In the genomic region with DNA sequence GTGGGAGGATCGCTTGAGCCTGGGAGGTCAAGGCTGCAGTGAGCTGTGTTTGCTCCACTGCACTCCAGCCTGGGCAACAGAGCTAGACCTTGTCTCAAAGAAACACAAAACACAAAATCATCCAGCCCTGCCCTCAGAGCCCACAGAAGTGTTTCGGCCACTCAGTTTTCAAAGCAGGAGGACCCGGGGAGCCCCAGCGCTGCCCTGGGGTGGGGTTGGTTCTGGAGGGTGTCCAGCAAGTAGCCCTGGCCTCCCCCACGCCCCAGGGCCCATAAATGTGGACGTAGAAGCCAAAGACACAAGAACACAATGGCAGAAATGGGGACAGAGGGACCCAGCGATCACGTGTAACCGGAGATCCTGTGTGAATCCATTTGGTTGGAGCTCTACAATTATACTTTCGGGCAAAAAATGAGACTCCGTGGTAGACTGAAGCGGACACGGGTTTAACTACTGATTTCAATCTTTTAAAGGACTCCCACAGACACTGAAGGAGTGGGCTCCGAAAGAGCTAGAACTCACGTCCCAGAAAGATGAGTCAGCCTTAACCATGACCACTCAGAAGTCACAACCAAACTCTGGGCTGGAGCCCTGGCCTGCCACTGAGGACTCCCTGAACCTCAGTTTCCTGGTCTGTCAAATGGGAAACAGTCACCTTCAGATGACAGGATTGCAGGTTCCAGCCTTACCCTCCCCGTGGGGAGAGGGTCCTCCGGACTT, we compare ENCODE assay signal across 10 cellular contexts. TPM values are rescaled to one million over a fixed set of nuclear protein-coding genes. Genes with fewer than 3 reads are reported as not detected.
DNase-seq lines count a peak whose midpoint lies in the region; ATAC-seq, FAIRE-seq and TF ChIP-seq lines count a peak whose summit lies in the region.
"Had no signal": no experiment of that assay in that cellular context is flagged by ENCODE, and none has a peak within 500 bp of the region (broad histone marks: within the 10 kb centered on the region; RNA-seq: fewer than 3 reads in every experiment).

No MANE protein-coding gene starts in this region.

- FAIRE-seq in RCC 7860 (lab: Jason Lieb, UNC): peak; percentile 90
- peak; percentile 73 for FAIRE-seq in endothelial cell of umbilical vein (lab: Jason Lieb, UNC)

- no peaks in the 10 kb centered on the region for H3K9me1 ChIP-seq in endothelial cell of umbilical vein (replicated peaks; ENCODE audit: control insufficient read depth, extremely low read depth, insufficient read depth, low read length)

- POLR2A ChIA-PET in endothelial cell of umbilical vein (lab: Charles Lee): no interaction called here

- peaks cover 11% of the 10 kb centered on the region for H3K4me1 ChIP-seq in endothelial cell of umbilical vein (ENCODE audit: control insufficient read depth, extremely low read depth, insufficient read depth, low read length)

- no peaks in the 10 kb centered on the region for H3K9me3 ChIP-seq in endothelial cell of umbilical vein (replicated peaks; ENCODE audit: control insufficient read depth, insufficient read depth, low read length)
- H3K9me3 ChIP-seq: BLaER1 had no signal

- no peaks in the 10 kb centered on the region for H3K36me3 ChIP-seq in endothelial cell of umbilical vein (ENCODE audit: control insufficient read depth in 2 of 2, extremely low read depth in 1 of 2, insufficient read depth in 2 of 2, low read length in 2 of 2)
- H3K36me3 ChIP-seq: BLaER1 had no signal

- no peak overlapping the region for H3K4me3 ChIP-seq in endothelial cell of umbilical vein (replicated peaks in 1 of 3; ENCODE audit: insufficient read depth in 1 of 3, low read depth in 1 of 3, low read length in 3 of 3)
- H3K4me3 ChIP-seq: BLaER1 had no signal

- peak overlapping the region; percentile 72 for H2AFZ ChIP-seq in endothelial cell of umbilical vein (ENCODE audit: low read depth, low read length)

- dilution Hi-C loops in endothelial cell of umbilical vein (cut with MboI; ENCODE audit: extremely low pct_ligation_motif_present, low sequenced_read_pairs): no loop called here

- H3K4me2 ChIP-seq in endothelial cell of umbilical vein (ENCODE audit: insufficient read depth, low read length): no peak overlapping the region

- no peak for TF ChIP-seq CTCF in endothelial cell of umbilical vein (IDR thresholded peaks at IDR 0.05; ENCODE audit: extremely low read depth in 1 of 2, insufficient read depth in 1 of 2, low read depth in 1 of 2, low read length in 2 of 2)

- intact Hi-C loops in endothelial cell of umbilical vein (cut with micrococcal nuclease): no loop called here

- TF ChIP-seq POLR2A in endothelial cell of umbilical vein (IDR thresholded peaks at IDR 0.05; ENCODE audit: low read depth, low read length): no peak

- CTCF ChIA-PET in endothelial cell of umbilical vein (lab: Charles Lee): interaction anchor here (0.9 to 2.5 kb wide), 4 partner anchors 10 to 182 kb away, joined by 3 to 12 read pairs (median 6); partner anchors contain the start of gene CYTH4

- H3K79me2 ChIP-seq in endothelial cell of umbilical vein (ENCODE audit: control insufficient read depth, insufficient read depth, low read length): no peaks in the 10 kb centered on the region

- peak; percentile 29 for DNase-seq in activated naive CD4-positive, alpha-beta T cell treated with Interleukin-2 at 50 U/mL for 16 hours
- no peak for DNase-seq in activated naive CD4-positive, alpha-beta T cell treated with anti-CD3 and anti-CD28 coated beads, Interleukin-2, amount 50 U/mL, for 16 hours
- DNase-seq in RCC 7860 (ENCODE audit: low spot score) (peak; percentile 86), endothelial cell of umbilical vein (ENCODE audit: low read depth, low spot score) (no peak), NCI-H524 treated with DMSO at 0.1 percent for 48 hours (lab: John Stamatoyannopoulos, UW) (no peak)
- DNase-seq in stimulated activated naive CD8-positive, alpha-beta T cell treated with anti-CD3 and anti-CD28 coated beads, Interleukin-15, Interleukin-2, amounts not matched to agents 100 U/mL and 50 U/mL, for 24 hours: peak; percentile 36
- DNase-seq: NCI-H1694 treated with DMSO at 0.1 percent for 48 hours had no signal

- H3K9ac ChIP-seq in endothelial cell of umbilical vein (replicated peaks; ENCODE audit: extremely low read depth, insufficient read depth, low read length): no peak overlapping the region
- H3K9ac ChIP-seq: BLaER1 had no signal

- H3K27me3 ChIP-seq in endothelial cell of umbilical vein (ENCODE audit: control insufficient read depth in 2 of 2, insufficient read depth in 2 of 2, low read length in 2 of 2): no peaks in the 10 kb centered on the region
- H3K27me3 ChIP-seq: BLaER1 had no signal

- H4K20me1 ChIP-seq in endothelial cell of umbilical vein (replicated peaks; ENCODE audit: control insufficient read depth, extremely low read depth, insufficient read depth, low read length): no peaks in the 10 kb centered on the region
- H4K20me1 ChIP-seq: BLaER1 had no signal

- peak; percentile 83 for ATAC-seq in stimulated activated naive CD8-positive, alpha-beta T cell treated with anti-CD3 and anti-CD28 coated beads, Interleukin-15, Interleukin-2, amounts not matched to agents 100 U/mL and 50 U/mL, for 24 hours
- ATAC-seq in HG02759 (IDR thresholded peaks at IDR 0.05; ENCODE audit: unreplicated experiment): no peak
- ATAC-seq in GM18520 (IDR thresholded peaks at IDR 0.05; ENCODE audit: unreplicated experiment): no peak

- no peak overlapping the region for H3K27ac ChIP-seq in endothelial cell of umbilical vein (ENCODE audit: insufficient read depth, low read depth, low read length)
- H3K27ac ChIP-seq: BLaER1 had no signal

- BruUV-seq in endothelial cell of umbilical vein (replicated peaks; lab: Mats Ljungman, UMichigan): no TSS peak

TF ChIP-seq in endothelial cell of umbilical vein, 7 proteins besides CTCF, POLR2A, EP300 and RAD21:
- no peak for TF ChIP-seq GATA2 (IDR thresholded peaks at IDR 0.05; ENCODE audit: insufficient read depth, insufficient read length, low read depth, low read length)
- TF ChIP-seq FOS (IDR thresholded peaks at IDR 0.05; ENCODE audit: borderline replicate concordance, insufficient read depth, low read length): peak; percentile 52
- TF ChIP-seq JUN (IDR thresholded peaks at IDR 0.05; ENCODE audit: borderline replicate concordance, insufficient read depth, insufficient read length, low read depth): no peak
- TF ChIP-seq MYC (IDR thresholded peaks at IDR 0.05; ENCODE audit: low read depth, low read length): no peak
- TF ChIP-seq, protein P1, sequence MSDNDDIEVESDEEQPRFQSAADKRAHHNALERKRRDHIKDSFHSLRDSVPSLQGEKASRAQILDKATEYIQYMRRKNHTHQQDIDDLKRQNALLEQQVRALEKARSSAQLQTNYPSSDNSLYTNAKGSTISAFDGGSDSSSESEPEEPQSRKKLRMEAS (IDR thresholded peaks at IDR 0.05; ENCODE audit: insufficient read depth, insufficient read length): no peak

RNA-seq across cellular contexts. Expression of gene CYTH4, which starts 9.0 kb away (rescaled TPM):
- not detected in 2 replicates for total RNA-seq in endothelial cell of umbilical vein
- 0.06 and 0.29 TPM in 2 replicates for polyA plus RNA-seq in endothelial cell of umbilical vein
- 0.10 TPM in 1 of 2 replicates, not detected in the other for polyA plus RNA-seq in endothelial cell of umbilical vein (2011; cell fraction: cytosol; rRNA removed)
- polyA plus RNA-seq in endothelial cell of umbilical vein (2011; cell fraction: nucleus; rRNA removed): 0.11 and 0.27 TPM in 2 replicates
- 0.11 and 0.40 TPM in 2 replicates for polyA plus RNA-seq in endothelial cell of umbilical vein (2012)
- 0.17 and 0.63 TPM in 2 replicates for polyA minus RNA-seq in endothelial cell of umbilical vein
- not detected for polyA minus RNA-seq in endothelial cell of umbilical vein (2011; cell fraction: cytosol; rRNA and poly(A)+ RNA removed)
- polyA minus RNA-seq in endothelial cell of umbilical vein (2011; cell fraction: nucleus; rRNA and poly(A)+ RNA removed): not detected in 2 replicates

RNA-seq across cellular contexts. Expression of gene RAC2, which starts 29.2 kb away (rescaled TPM):
- 111 and 122 TPM in 2 replicates for total RNA-seq in endothelial cell of umbilical vein
- 181 and 196 TPM in 2 replicates for polyA plus RNA-seq in endothelial cell of umbilical vein
- polyA plus RNA-seq in endothelial cell of umbilical vein (2011; cell fraction: cytosol; rRNA removed): 128 and 131 TPM in 2 replicates
- 62.5 and 70.8 TPM in 2 replicates for polyA plus RNA-seq in endothelial cell of umbilical vein (2011; cell fraction: nucleus; rRNA removed)
- 122 and 165 TPM in 2 replicates for polyA plus RNA-seq in endothelial cell of umbilical vein (2012)
- 92.2 and 107 TPM in 2 replicates for polyA minus RNA-seq in endothelial cell of umbilical vein
- polyA minus RNA-seq in endothelial cell of umbilical vein (2011; cell fraction: cytosol; rRNA and poly(A)+ RNA removed): not detected
- polyA minus RNA-seq in endothelial cell of umbilical vein (2011; cell fraction: nucleus; rRNA and poly(A)+ RNA removed): 21.8 and 27.2 TPM in 2 replicates

Comparison
In these comparisons a context has a peak if more than half of its experiments do, and no peak if none do; other contexts are left out.
1. DNase-seq: peak in activated naive CD4-positive, alpha-beta T cell treated with Interleukin-2 at 50 U/mL for 16 hours (single experiment), RCC 7860 (single experiment) and stimulated activated naive CD8-positive, alpha-beta T cell treated with anti-CD3 and anti-CD28 coated beads, Interleukin-15, Interleukin-2, amounts not matched to agents 100 U/mL and 50 U/mL, for 24 hours (single experiment); none in activated naive CD4-positive, alpha-beta T cell treated with anti-CD3 and anti-CD28 coated beads, Interleukin-2, amount 50 U/mL, for 16 hours (single experiment), endothelial cell of umbilical vein (single experiment) and NCI-H524 treated with DMSO at 0.1 percent for 48 hours (single experiment).